ENCODE assay signal across 1 cellular context in the genomic region with DNA sequence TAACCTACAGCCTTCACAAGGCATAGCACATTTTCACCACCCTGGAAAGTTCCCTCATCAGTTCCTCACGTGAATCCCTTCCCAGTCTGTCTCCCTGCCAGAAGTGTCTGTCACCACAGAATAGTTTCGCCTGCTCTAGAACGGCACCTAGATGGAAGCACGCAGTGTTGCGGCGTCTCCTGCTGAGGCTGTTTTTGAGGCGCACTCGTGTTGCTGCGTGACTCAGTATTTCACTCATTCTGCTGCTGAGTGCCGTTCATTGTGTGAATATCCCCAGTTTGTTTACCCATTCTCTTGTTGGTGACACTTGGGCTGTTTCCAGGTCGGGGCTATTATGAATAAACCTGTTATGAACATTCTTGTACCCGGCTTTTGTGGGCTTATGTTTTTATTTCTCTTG.
TF ChIP-seq lines count a peak whose summit lies in the region.

No MANE protein-coding gene starts in this region.

TF ChIP-seq in K562, 482 proteins besides CTCF, POLR2A, EP300 and RAD21 (continued from another document and continues in another):
- TF ChIP-seq ARID3B (CRISPR knock-in tag; IDR thresholded peaks at IDR 0.05; ENCODE audit: borderline replicate concordance) (no peak), ATF1 (CRISPR knock-in tag; IDR thresholded peaks at IDR 0.05) (no peak), ATF1 (tag; IDR thresholded peaks at IDR 0.05) (no peak), DMBX1 (CRISPR knock-in tag; IDR thresholded peaks at IDR 0.05; ENCODE audit: borderline replicate concordance) (no peak), ZEB2 (IDR thresholded peaks at IDR 0.05) (no peak), HCFC1 (IDR thresholded peaks at IDR 0.05; ENCODE audit: low read depth, low read length) (no peak), BACH1 (tag; IDR thresholded peaks at IDR 0.05) (no peak), ERF (CRISPR knock-in tag; IDR thresholded peaks at IDR 0.05) (no peak), ZNF609 (CRISPR knock-in tag; IDR thresholded peaks at IDR 0.05; ENCODE audit: borderline replicate concordance) (no peak), DIDO1 (tag; IDR thresholded peaks at IDR 0.05; ENCODE audit: low read depth) (no peak), ZNF740 (CRISPR knock-in tag; IDR thresholded peaks at IDR 0.05) (no peak), ZNF740 (tag; IDR thresholded peaks at IDR 0.05) (no peak), CEBPB (tag; IDR thresholded peaks at IDR 0.05) (no peak), NRF1 (conservative IDR thresholded peaks at IDR 0.05 in 1 of 2, IDR thresholded peaks at IDR 0.05 in 1 of 2) (peak; percentile 53 to 65), ZNF347 (CRISPR knock-in tag; IDR thresholded peaks at IDR 0.05; ENCODE audit: low read depth) (no peak), HMG20B (CRISPR knock-in tag; IDR thresholded peaks at IDR 0.05) (no peak), CBX2 (IDR thresholded peaks at IDR 0.05; ENCODE audit: insufficient read depth, low read length, poor library complexity, severe bottlenecking) (no peak), ZNF354B (CRISPR knock-in tag; IDR thresholded peaks at IDR 0.05) (no peak), MECOM (CRISPR knock-in tag; IDR thresholded peaks at IDR 0.05) (no peak), COPS2 (conservative IDR thresholded peaks at IDR 0.05) (no peak), TCFL5 (CRISPR knock-in tag; conservative IDR thresholded peaks at IDR 0.05) (no peak), WHSC1 (IDR thresholded peaks at IDR 0.05; ENCODE audit: low read length) (no peak), ZFX (CRISPR knock-in tag; IDR thresholded peaks at IDR 0.05) (no peak), ZNF212 (CRISPR knock-in tag; IDR thresholded peaks at IDR 0.05) (no peak), ZBTB34 (CRISPR knock-in tag; IDR thresholded peaks at IDR 0.05) (no peak), ZNF239 (CRISPR knock-in tag; IDR thresholded peaks at IDR 0.05) (no peak), HNRNPH1 (optimal IDR thresholded peaks at IDR 0.05; ENCODE audit: low read depth, low read length) (no peak), TSC22D4 (tag; IDR thresholded peaks at IDR 0.05) (no peak), PHTF2 (CRISPR knock-in tag; IDR thresholded peaks at IDR 0.05) (no peak), RBBP5 (IDR thresholded peaks at IDR 0.05; ENCODE audit: borderline replicate concordance, insufficient read depth, low read length, poor library complexity, severe bottlenecking) (peak; percentile 29), ZC3H8 (IDR thresholded peaks at IDR 0.05) (no peak), TAF7 (tag; IDR thresholded peaks at IDR 0.05) (no peak), ZNF133 (CRISPR knock-in tag; IDR thresholded peaks at IDR 0.05) (no peak), CREB5 (CRISPR knock-in tag; IDR thresholded peaks at IDR 0.05) (no peak), HNRNPUL1 (IDR thresholded peaks at IDR 0.05; ENCODE audit: low read length) (no peak), ETS2 (tag; IDR thresholded peaks at IDR 0.05; ENCODE audit: borderline replicate concordance, poor library complexity, severe bottlenecking) (no peak), ZNF445 (CRISPR knock-in tag; IDR thresholded peaks at IDR 0.05; ENCODE audit: low read depth) (no peak), SOX6 (IDR thresholded peaks at IDR 0.05) (peak; percentile 68), BDP1 (IDR thresholded peaks at IDR 0.05; ENCODE audit: insufficient read depth, insufficient read length) (no peak), TOE1 (IDR thresholded peaks at IDR 0.05; ENCODE audit: borderline replicate concordance) (no peak; the same call in 1 of the 2 replicates), TOE1 (CRISPR knock-in tag; IDR thresholded peaks at IDR 0.05; ENCODE audit: borderline replicate concordance, low read depth) (no peak)
- TF ChIP-seq, protein P1, sequence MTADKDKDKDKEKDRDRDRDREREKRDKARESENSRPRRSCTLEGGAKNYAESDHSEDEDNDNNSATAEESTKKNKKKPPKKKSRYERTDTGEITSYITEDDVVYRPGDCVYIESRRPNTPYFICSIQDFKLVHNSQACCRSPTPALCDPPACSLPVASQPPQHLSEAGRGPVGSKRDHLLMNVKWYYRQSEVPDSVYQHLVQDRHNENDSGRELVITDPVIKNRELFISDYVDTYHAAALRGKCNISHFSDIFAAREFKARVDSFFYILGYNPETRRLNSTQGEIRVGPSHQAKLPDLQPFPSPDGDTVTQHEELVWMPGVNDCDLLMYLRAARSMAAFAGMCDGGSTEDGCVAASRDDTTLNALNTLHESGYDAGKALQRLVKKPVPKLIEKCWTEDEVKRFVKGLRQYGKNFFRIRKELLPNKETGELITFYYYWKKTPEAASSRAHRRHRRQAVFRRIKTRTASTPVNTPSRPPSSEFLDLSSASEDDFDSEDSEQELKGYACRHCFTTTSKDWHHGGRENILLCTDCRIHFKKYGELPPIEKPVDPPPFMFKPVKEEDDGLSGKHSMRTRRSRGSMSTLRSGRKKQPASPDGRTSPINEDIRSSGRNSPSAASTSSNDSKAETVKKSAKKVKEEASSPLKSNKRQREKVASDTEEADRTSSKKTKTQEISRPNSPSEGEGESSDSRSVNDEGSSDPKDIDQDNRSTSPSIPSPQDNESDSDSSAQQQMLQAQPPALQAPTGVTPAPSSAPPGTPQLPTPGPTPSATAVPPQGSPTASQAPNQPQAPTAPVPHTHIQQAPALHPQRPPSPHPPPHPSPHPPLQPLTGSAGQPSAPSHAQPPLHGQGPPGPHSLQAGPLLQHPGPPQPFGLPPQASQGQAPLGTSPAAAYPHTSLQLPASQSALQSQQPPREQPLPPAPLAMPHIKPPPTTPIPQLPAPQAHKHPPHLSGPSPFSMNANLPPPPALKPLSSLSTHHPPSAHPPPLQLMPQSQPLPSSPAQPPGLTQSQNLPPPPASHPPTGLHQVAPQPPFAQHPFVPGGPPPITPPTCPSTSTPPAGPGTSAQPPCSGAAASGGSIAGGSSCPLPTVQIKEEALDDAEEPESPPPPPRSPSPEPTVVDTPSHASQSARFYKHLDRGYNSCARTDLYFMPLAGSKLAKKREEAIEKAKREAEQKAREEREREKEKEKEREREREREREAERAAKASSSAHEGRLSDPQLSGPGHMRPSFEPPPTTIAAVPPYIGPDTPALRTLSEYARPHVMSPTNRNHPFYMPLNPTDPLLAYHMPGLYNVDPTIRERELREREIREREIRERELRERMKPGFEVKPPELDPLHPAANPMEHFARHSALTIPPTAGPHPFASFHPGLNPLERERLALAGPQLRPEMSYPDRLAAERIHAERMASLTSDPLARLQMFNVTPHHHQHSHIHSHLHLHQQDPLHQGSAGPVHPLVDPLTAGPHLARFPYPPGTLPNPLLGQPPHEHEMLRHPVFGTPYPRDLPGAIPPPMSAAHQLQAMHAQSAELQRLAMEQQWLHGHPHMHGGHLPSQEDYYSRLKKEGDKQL (CRISPR knock-in tag; IDR thresholded peaks at IDR 0.05; ENCODE audit: borderline replicate concordance), result no peak
- TF ChIP-seq, protein P2, sequence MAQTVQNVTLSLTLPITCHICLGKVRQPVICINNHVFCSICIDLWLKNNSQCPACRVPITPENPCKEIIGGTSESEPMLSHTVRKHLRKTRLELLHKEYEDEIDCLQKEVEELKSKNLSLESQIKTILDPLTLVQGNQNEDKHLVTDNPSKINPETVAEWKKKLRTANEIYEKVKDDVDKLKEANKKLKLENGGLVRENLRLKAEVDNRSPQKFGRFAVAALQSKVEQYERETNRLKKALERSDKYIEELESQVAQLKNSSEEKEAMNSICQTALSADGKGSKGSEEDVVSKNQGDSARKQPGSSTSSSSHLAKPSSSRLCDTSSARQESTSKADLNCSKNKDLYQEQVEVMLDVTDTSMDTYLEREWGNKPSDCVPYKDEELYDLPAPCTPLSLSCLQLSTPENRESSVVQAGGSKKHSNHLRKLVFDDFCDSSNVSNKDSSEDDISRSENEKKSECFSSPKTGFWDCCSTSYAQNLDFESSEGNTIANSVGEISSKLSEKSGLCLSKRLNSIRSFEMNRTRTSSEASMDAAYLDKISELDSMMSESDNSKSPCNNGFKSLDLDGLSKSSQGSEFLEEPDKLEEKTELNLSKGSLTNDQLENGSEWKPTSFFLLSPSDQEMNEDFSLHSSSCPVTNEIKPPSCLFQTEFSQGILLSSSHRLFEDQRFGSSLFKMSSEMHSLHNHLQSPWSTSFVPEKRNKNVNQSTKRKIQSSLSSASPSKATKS (CRISPR knock-in tag; IDR thresholded peaks at IDR 0.05), result no peak
- TF ChIP-seq, protein P3, sequence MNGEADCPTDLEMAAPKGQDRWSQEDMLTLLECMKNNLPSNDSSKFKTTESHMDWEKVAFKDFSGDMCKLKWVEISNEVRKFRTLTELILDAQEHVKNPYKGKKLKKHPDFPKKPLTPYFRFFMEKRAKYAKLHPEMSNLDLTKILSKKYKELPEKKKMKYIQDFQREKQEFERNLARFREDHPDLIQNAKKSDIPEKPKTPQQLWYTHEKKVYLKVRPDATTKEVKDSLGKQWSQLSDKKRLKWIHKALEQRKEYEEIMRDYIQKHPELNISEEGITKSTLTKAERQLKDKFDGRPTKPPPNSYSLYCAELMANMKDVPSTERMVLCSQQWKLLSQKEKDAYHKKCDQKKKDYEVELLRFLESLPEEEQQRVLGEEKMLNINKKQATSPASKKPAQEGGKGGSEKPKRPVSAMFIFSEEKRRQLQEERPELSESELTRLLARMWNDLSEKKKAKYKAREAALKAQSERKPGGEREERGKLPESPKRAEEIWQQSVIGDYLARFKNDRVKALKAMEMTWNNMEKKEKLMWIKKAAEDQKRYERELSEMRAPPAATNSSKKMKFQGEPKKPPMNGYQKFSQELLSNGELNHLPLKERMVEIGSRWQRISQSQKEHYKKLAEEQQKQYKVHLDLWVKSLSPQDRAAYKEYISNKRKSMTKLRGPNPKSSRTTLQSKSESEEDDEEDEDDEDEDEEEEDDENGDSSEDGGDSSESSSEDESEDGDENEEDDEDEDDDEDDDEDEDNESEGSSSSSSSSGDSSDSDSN (IDR thresholded peaks at IDR 0.05; ENCODE audit: borderline replicate concordance in 1 of 2, low read depth in 2 of 2, low read length in 2 of 2), result 0 out of 4 replicates have a peak, but pooled peaks of 1 of the 2 experiments have one; percentile 49
